10 cellular contexts compared by ENCODE assay signal in the genomic region with DNA sequence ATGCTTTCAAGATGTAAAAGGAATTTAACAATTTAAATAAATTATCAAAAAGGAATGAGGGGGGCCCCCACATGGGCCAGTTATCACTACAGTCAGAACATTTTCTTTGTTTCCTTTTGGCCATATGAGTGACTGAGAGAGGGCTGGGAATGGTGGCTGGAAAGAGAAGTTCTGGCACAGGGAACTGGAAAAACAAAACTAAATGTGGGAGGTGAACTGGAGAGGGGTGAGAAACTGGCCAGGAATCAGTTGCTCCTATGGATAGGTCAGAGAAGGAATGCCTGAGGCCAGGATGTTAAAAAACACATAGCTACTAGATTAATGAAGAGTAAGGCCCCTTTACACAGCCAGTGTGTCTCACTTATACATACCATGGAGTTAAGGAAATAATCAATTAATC.
DNase-seq lines count a peak whose midpoint lies in the region; ATAC-seq and TF ChIP-seq lines count a peak whose summit lies in the region.
"Had no signal": no experiment of that assay in that cellular context is flagged by ENCODE, and none has a peak within 500 bp of the region (broad histone marks: within the 10 kb centered on the region; RNA-seq: fewer than 3 reads in every experiment).

No MANE protein-coding gene starts in this region.

- no peaks in the 10 kb centered on the region for H3K27me3 Mint-ChIP-seq in activated CD8-positive, alpha-beta T cell treated with anti-CD3 and anti-CD28 coated beads for 36 hours
- no peaks in the 10 kb centered on the region for H3K27me3 Mint-ChIP-seq in activated CD8-positive, alpha-beta T cell treated with anti-CD3 and anti-CD28 coated beads, Interleukin-2, amount 10 ng/mL, durations not matched to agents 7 days and 5 days (ENCODE audit: low read depth)
- no peaks in the 10 kb centered on the region for H3K27me3 Mint-ChIP-seq in memory B cell

- H3K36me3 Mint-ChIP-seq in activated CD8-positive, alpha-beta T cell treated with anti-CD3 and anti-CD28 coated beads for 36 hours (ENCODE audit: low read depth) = peaks cover 3% of the 10 kb centered on the region
- peaks cover 20% of the 10 kb centered on the region for H3K36me3 Mint-ChIP-seq in activated CD8-positive, alpha-beta T cell treated with anti-CD3 and anti-CD28 coated beads, Interleukin-2, amount 10 ng/mL, durations not matched to agents 7 days and 5 days (ENCODE audit: low read depth)
- H3K36me3 Mint-ChIP-seq in memory B cell = peaks cover 2% of the 10 kb centered on the region

- H3K4me3 Mint-ChIP-seq in activated CD8-positive, alpha-beta T cell treated with anti-CD3 and anti-CD28 coated beads for 36 hours = no peak overlapping the region
- H3K4me3 Mint-ChIP-seq in activated CD8-positive, alpha-beta T cell treated with anti-CD3 and anti-CD28 coated beads, Interleukin-2, amount 10 ng/mL, durations not matched to agents 7 days and 5 days = no peak overlapping the region
- H3K4me3 Mint-ChIP-seq in memory B cell = no peak overlapping the region

- no peak for ATAC-seq in activated CD8-positive, alpha-beta T cell treated with anti-CD3 and anti-CD28 coated beads for 36 hours
- ATAC-seq in activated CD8-positive, alpha-beta T cell treated with anti-CD3 and anti-CD28 coated beads, Interleukin-2, amount 10 ng/mL, durations not matched to agents 7 days and 5 days = no peak
- no peak for ATAC-seq in memory B cell (ENCODE audit: low read depth)
- ATAC-seq in HG02973 (IDR thresholded peaks at IDR 0.05; ENCODE audit: unreplicated experiment) = no peak

- H3K4me1 ChIP-seq in stomach = peaks cover 44 to 100% (median 74%) of the 10 kb centered on the region in 4 donors

- no peaks in the 10 kb centered on the region for H3K27me3 ChIP-seq in stomach

- no peak for TF ChIP-seq EP300 in stomach (IDR thresholded peaks at IDR 0.05)

- TF ChIP-seq CTCF in activated CD8-positive, alpha-beta T cell treated with anti-CD3 and anti-CD28 coated beads for 36 hours (IDR thresholded peaks at IDR 0.05) = no peak
- TF ChIP-seq CTCF in choroid plexus epithelial cell (conservative IDR thresholded peaks at IDR 0.05; ENCODE audit: low read depth, low read length) = no peak
- TF ChIP-seq CTCF in stomach (IDR thresholded peaks at IDR 0.05) = no peak

- no peak for TF ChIP-seq POLR2A in stomach (IDR thresholded peaks at IDR 0.05)

- no peaks in the 10 kb centered on the region for H3K9me3 Mint-ChIP-seq in activated CD8-positive, alpha-beta T cell treated with anti-CD3 and anti-CD28 coated beads for 36 hours
- no peaks in the 10 kb centered on the region for H3K9me3 Mint-ChIP-seq in activated CD8-positive, alpha-beta T cell treated with anti-CD3 and anti-CD28 coated beads, Interleukin-2, amount 10 ng/mL, durations not matched to agents 7 days and 5 days (ENCODE audit: insufficient read depth)
- H3K9me3 Mint-ChIP-seq in memory B cell = no peaks in the 10 kb centered on the region

- H3K9me3 ChIP-seq in stomach = no peaks in the 10 kb centered on the region

- H3K4me1 Mint-ChIP-seq in activated CD8-positive, alpha-beta T cell treated with anti-CD3 and anti-CD28 coated beads for 36 hours (ENCODE audit: low read depth) = peaks cover 90% of the 10 kb centered on the region
- peaks cover 83% of the 10 kb centered on the region for H3K4me1 Mint-ChIP-seq in activated CD8-positive, alpha-beta T cell treated with anti-CD3 and anti-CD28 coated beads, Interleukin-2, amount 10 ng/mL, durations not matched to agents 7 days and 5 days (ENCODE audit: low read depth)
- H3K4me1 Mint-ChIP-seq in memory B cell = peaks cover 49% of the 10 kb centered on the region

- POLR2A ChIA-PET in activated CD8-positive, alpha-beta T cell treated with anti-CD3 and anti-CD28 coated beads for 36 hours (lab: Charles Lee) = no interaction called here
- POLR2A ChIA-PET in activated CD8-positive, alpha-beta T cell treated with anti-CD3 and anti-CD28 coated beads, Interleukin-2, amount 10 ng/mL, durations not matched to agents 7 days and 5 days (lab: Charles Lee) = interaction anchor here (0.6 kb wide), 1 partner anchor 194 kb away, joined by 3 read pairs; no protein-coding TSS in a partner anchor

- no peak for DNase-seq in activated CD8-positive, alpha-beta T cell treated with anti-CD3 and anti-CD28 coated beads for 36 hours
- DNase-seq in activated CD8-positive, alpha-beta T cell treated with anti-CD3 and anti-CD28 coated beads, Interleukin-2, amount 10 ng/mL, durations not matched to agents 7 days and 5 days = no peak
- DNase-seq in choroid plexus epithelial cell (ENCODE audit: low read depth) (peak; percentile 63), memory B cell (ENCODE audit: low spot score in 2 of 2) (no peak), stomach (no peak), iPS-NIHi11 (ENCODE audit: low spot score) (no peak), KG1 (lab: John Stamatoyannopoulos, UW) (no peak)
- DNase-seq: 8988T, NCI-H1417 treated with DMSO at 0.1 percent for 48 hours had no signal

- peak overlapping the region in 4 of 5 donors; percentile 17 to 80 (median 38) for H3K27ac ChIP-seq in stomach

- CTCF ChIA-PET in activated CD8-positive, alpha-beta T cell treated with anti-CD3 and anti-CD28 coated beads for 36 hours (lab: Charles Lee) = no interaction called here
- CTCF ChIA-PET in activated CD8-positive, alpha-beta T cell treated with anti-CD3 and anti-CD28 coated beads, Interleukin-2, amount 10 ng/mL, durations not matched to agents 7 days and 5 days (lab: Charles Lee) = interaction anchor here (0.9 kb wide), 1 partner anchor 622 kb away, joined by 3 read pairs; no protein-coding TSS in a partner anchor

- H3K27ac Mint-ChIP-seq in activated CD8-positive, alpha-beta T cell treated with anti-CD3 and anti-CD28 coated beads for 36 hours = peak overlapping the region; percentile 65
- H3K27ac Mint-ChIP-seq in activated CD8-positive, alpha-beta T cell treated with anti-CD3 and anti-CD28 coated beads, Interleukin-2, amount 10 ng/mL, durations not matched to agents 7 days and 5 days = no peak overlapping the region
- peak overlapping the region; percentile 28 for H3K27ac Mint-ChIP-seq in memory B cell

- no peaks in the 10 kb centered on the region for H3K36me3 ChIP-seq in stomach

- no peak overlapping the region for H3K4me3 ChIP-seq in choroid plexus epithelial cell (ENCODE audit: low read depth, low read length)
- no peak overlapping the region for H3K4me3 ChIP-seq in stomach

- intact Hi-C loops in activated CD8-positive, alpha-beta T cell treated with anti-CD3 and anti-CD28 coated beads for 36 hours (cut with micrococcal nuclease) = no loop called here
- intact Hi-C loops in stomach (cut with DNase I; ENCODE audit: low total_unique reads) = no loop called here
